12 cellular contexts compared by ENCODE assay signal in genomic region chrX:136665258-136665900, GRCh38. TPM values are rescaled to one million over a fixed set of nuclear protein-coding genes. Genes with fewer than 3 reads are reported as not detected.
A peak's percentile ranks its signal among the peaks of the same experiment; 100 is the strongest.
DNase-seq lines count a peak whose midpoint lies in the region; ATAC-seq, FAIRE-seq and TF ChIP-seq lines count a peak whose summit lies in the region.
"Had no signal": no experiment of that assay in that cellular context is flagged by ENCODE, and none has a peak within 500 bp of the region (broad histone marks: within the 10 kb centered on the region; RNA-seq: fewer than 3 reads in every experiment).

No MANE protein-coding gene starts in this region.

- H3K4me3 ChIP-seq in upper lobe of left lung: no peak overlapping the region
- H3K4me3 ChIP-seq in mesenchymal stem cell (ENCODE audit: insufficient read depth in 1 of 2, low read depth in 1 of 2, low read length in 2 of 2): no peak overlapping the region
- H3K4me3 ChIP-seq: breast epithelium, esophagus muscularis mucosa, stomach had no signal

- H3K4me3 Mint-ChIP-seq in activated T-helper 2 cell treated with anti-CD3 and anti-CD28 coated beads, Interferon-gamma antibody, Interleukin-2, Interleukin-4, amounts not matched to agents 10 μg/mL and 5 μg/mL and 100 μg/mL, durations not matched to agents 14 hours and 24 hours and 36 hours (ENCODE audit: low read depth): no peak overlapping the region

- no peak overlapping the region for H2BK5ac ChIP-seq in mesenchymal stem cell (ENCODE audit: low read depth, low read length, poor library complexity, severe bottlenecking)

- H3K27ac Mint-ChIP-seq in activated T-helper 2 cell treated with anti-CD3 and anti-CD28 coated beads, Interferon-gamma antibody, Interleukin-2, Interleukin-4, amounts not matched to agents 10 μg/mL and 5 μg/mL and 100 μg/mL, durations not matched to agents 14 hours and 24 hours and 36 hours: peak overlapping the region; percentile 42

- no peak overlapping the region for H2BK12ac ChIP-seq in mesenchymal stem cell (ENCODE audit: low read length in 2 of 2)

- no peak overlapping the region for H3K4me2 ChIP-seq in mesenchymal stem cell (ENCODE audit: low read length, poor library complexity, severe bottlenecking)

- TF ChIP-seq CTCF in upper lobe of left lung (IDR thresholded peaks at IDR 0.05): no peak

- no peak overlapping the region for H3K14ac ChIP-seq in mesenchymal stem cell (ENCODE audit: low read length in 2 of 2)

- H4K91ac ChIP-seq in mesenchymal stem cell (ENCODE audit: low read length): no peak overlapping the region

- H3K36me3 ChIP-seq in upper lobe of left lung: peaks cover 0 to 49% (median 4%) of the 10 kb centered on the region in 4 donors
- peaks cover 0 to 24% of the 10 kb centered on the region in 2 experiments for H3K36me3 ChIP-seq in mesenchymal stem cell (ENCODE audit: control insufficient read depth in 1 of 2, insufficient read depth in 2 of 2, low read depth in 1 of 2, low read length in 2 of 2)
- H3K36me3 ChIP-seq: breast epithelium had no signal

- H3K4me1 Mint-ChIP-seq in activated T-helper 2 cell treated with anti-CD3 and anti-CD28 coated beads, Interferon-gamma antibody, Interleukin-2, Interleukin-4, amounts not matched to agents 10 μg/mL and 5 μg/mL and 100 μg/mL, durations not matched to agents 14 hours and 24 hours and 36 hours (ENCODE audit: low read depth): peaks cover 55% of the 10 kb centered on the region

- no peak overlapping the region for H3K23ac ChIP-seq in mesenchymal stem cell (ENCODE audit: low read length in 2 of 2)

- H2AK5ac ChIP-seq in mesenchymal stem cell (ENCODE audit: low read length, severe bottlenecking): no peak overlapping the region

- H3K27me3 Mint-ChIP-seq in activated T-helper 2 cell treated with anti-CD3 and anti-CD28 coated beads, Interferon-gamma antibody, Interleukin-2, Interleukin-4, amounts not matched to agents 10 μg/mL and 5 μg/mL and 100 μg/mL, durations not matched to agents 14 hours and 24 hours and 36 hours (ENCODE audit: low read depth): no peaks in the 10 kb centered on the region

- H3K9me3 Mint-ChIP-seq in activated T-helper 2 cell treated with anti-CD3 and anti-CD28 coated beads, Interferon-gamma antibody, Interleukin-2, Interleukin-4, amounts not matched to agents 10 μg/mL and 5 μg/mL and 100 μg/mL, durations not matched to agents 14 hours and 24 hours and 36 hours: peaks cover 16% of the 10 kb centered on the region

- no peak for TF ChIP-seq POLR2A in upper lobe of left lung (IDR thresholded peaks at IDR 0.05)

- no peak overlapping the region for H4K8ac ChIP-seq in mesenchymal stem cell (ENCODE audit: low read length)

- peaks cover 84% of the 10 kb centered on the region for H3K36me3 Mint-ChIP-seq in activated T-helper 2 cell treated with anti-CD3 and anti-CD28 coated beads, Interferon-gamma antibody, Interleukin-2, Interleukin-4, amounts not matched to agents 10 μg/mL and 5 μg/mL and 100 μg/mL, durations not matched to agents 14 hours and 24 hours and 36 hours (ENCODE audit: low read depth)

- intact Hi-C loops in activated T-helper 2 cell treated with anti-CD3 and anti-CD28 coated beads, Interferon-gamma antibody, Interleukin-2, Interleukin-4, amounts not matched to agents 10 μg/mL and 5 μg/mL and 100 μg/mL, durations not matched to agents 14 hours and 24 hours and 36 hours (cut with micrococcal nuclease): loop anchor here (1.0 kb wide), 1 partner anchor 8 kb away; no protein-coding TSS in a partner anchor
- intact Hi-C loops in Right ventricle myocardium superior (cut with DNase I): no loop called here

- H3K27ac ChIP-seq in upper lobe of left lung (peak overlapping the region in 1 of 4 donors; percentile 27), mesenchymal stem cell (ENCODE audit: low read length, poor library complexity, severe bottlenecking) (no peak overlapping the region)
- H3K27ac ChIP-seq: breast epithelium, esophagus muscularis mucosa, stomach had no signal

- ATAC-seq in GM21423 (IDR thresholded peaks at IDR 0.05; ENCODE audit: unreplicated experiment) (peak; percentile 73), HG03378 (IDR thresholded peaks at IDR 0.05; ENCODE audit: unreplicated experiment) (peak; percentile 73), Right ventricle myocardium superior (ENCODE audit: poor library complexity) (no peak), upper lobe of left lung (ENCODE audit: low FRiP score in 2 of 2) (no peak)

- TF ChIP-seq EP300 in upper lobe of left lung (IDR thresholded peaks at IDR 0.05): no peak

- H3K9me3 ChIP-seq in upper lobe of left lung: peaks cover 0 to 7% (median 0%) of the 10 kb centered on the region in 4 donors
- H3K9me3 ChIP-seq in mesenchymal stem cell (ENCODE audit: control insufficient read depth, low read length): peaks cover 19% of the 10 kb centered on the region

- no peak for DNase-seq in GM18507 (ENCODE audit: extremely low spot score, insufficient read length, low read depth)
- no peak for DNase-seq in activated T-helper 2 cell treated with anti-CD3 and anti-CD28 coated beads, Interferon-gamma antibody, Interleukin-2, Interleukin-4, amounts not matched to agents 10 μg/mL and 5 μg/mL and 100 μg/mL, durations not matched to agents 14 hours and 24 hours and 36 hours (ENCODE audit: low spot score)
- no peak for DNase-seq in Right ventricle myocardium superior
- no peak for DNase-seq in upper lobe of left lung
- no peak for DNase-seq in mesenchymal stem cell
- DNase-seq: activated CD8-positive, alpha-beta memory T cell treated with anti-CD3 and anti-CD28 coated beads, Interleukin-2, amount 50 U/mL, for 4 hours; NCI-H524 treated with DMSO at 0.1 percent for 48 hours; stomach had no signal

- H3K9ac ChIP-seq in mesenchymal stem cell (ENCODE audit: low read length): no peak overlapping the region

- no peak overlapping the region for H3K18ac ChIP-seq in mesenchymal stem cell (ENCODE audit: low read depth in 1 of 2, low read length in 2 of 2)

- no peaks in the 10 kb centered on the region for H3K27me3 ChIP-seq in upper lobe of left lung
- H3K27me3 ChIP-seq in mesenchymal stem cell (ENCODE audit: control insufficient read depth in 1 of 2, insufficient read depth in 1 of 2, low read length in 2 of 2): no peaks in the 10 kb centered on the region
- H3K27me3 ChIP-seq: esophagus muscularis mucosa, stomach had no signal

- no peak overlapping the region for H2AFZ ChIP-seq in mesenchymal stem cell (ENCODE audit: low read depth, low read length)

- H3K4ac ChIP-seq in mesenchymal stem cell (ENCODE audit: low read depth in 1 of 2, low read length in 2 of 2): no peak overlapping the region

- no peaks in the 10 kb centered on the region for H3K79me1 ChIP-seq in mesenchymal stem cell (replicated peaks; ENCODE audit: low read length, poor library complexity, severe bottlenecking)

- no peak overlapping the region for H2BK120ac ChIP-seq in mesenchymal stem cell (ENCODE audit: low read depth, low read length)

- FAIRE-seq in GM18507 (lab: Jason Lieb, UNC): peak; percentile 89

- no peak overlapping the region for H2BK15ac ChIP-seq in mesenchymal stem cell (ENCODE audit: low read depth, poor library complexity, severe bottlenecking)

- 64 to 76% methylated on average over 4 to 6 of the region's 6 CpGs for WGBS in upper lobe of left lung, 2 donors
- WGBS in mesenchymal stem cell: no CpG with 5 or more reads among the region's 6 CpGs

- H3K4me1 ChIP-seq in upper lobe of left lung (no peaks in the 10 kb centered on the region), mesenchymal stem cell (ENCODE audit: control insufficient read depth, insufficient read depth, low read depth, low read length) (no peaks in the 10 kb centered on the region)
- H3K4me1 ChIP-seq: breast epithelium, esophagus muscularis mucosa, stomach had no signal

RNA-seq across cellular contexts. Expression of gene CD40LG, which starts 17.4 kb away (rescaled TPM):
- total RNA-seq in activated T-helper 2 cell treated with anti-CD3 and anti-CD28 coated beads, Interferon-gamma antibody, Interleukin-2, Interleukin-4, amounts not matched to agents 10 μg/mL and 5 μg/mL and 100 μg/mL, durations not matched to agents 14 hours and 24 hours and 36 hours: 123 and 127 TPM in 2 replicates
- total RNA-seq in Right ventricle myocardium superior (not detected), upper lobe of left lung (1 to 10 TPM in 1 of 6 donors, under 1 TPM in 3, not detected in 2; 0.60 to 1.1 (median 0.70) TPM)
- polyA plus RNA-seq in mesenchymal stem cell (2013, experiment 1 of 2): not detected
- polyA plus RNA-seq in mesenchymal stem cell (2013, experiment 2 of 2): not detected

Comparison
In these comparisons a context has a peak if more than half of its experiments do, and no peak if none do; other contexts are left out.
1. ATAC-seq: peak in GM21423 (single experiment) and HG03378 (single experiment); none in Right ventricle myocardium superior (single experiment) and upper lobe of left lung (0 of 2).
2. RNA of gene CD40LG, which starts 17.4 kb away (total RNA-seq): 123 to 127 TPM in activated T-helper 2 cell treated with anti-CD3 and anti-CD28 coated beads, Interferon-gamma antibody, Interleukin-2, Interleukin-4, amounts not matched to agents 10 μg/mL and 5 μg/mL and 100 μg/mL, durations not matched to agents 14 hours and 24 hours and 36 hours; 0.60 to 1.1 TPM in upper lobe of left lung and not detected in Right ventricle myocardium superior (single experiment); every median in the first group is over 10 times any median in the second.